ENCODE assay signal across 29 cellular contexts in the genomic region with DNA sequence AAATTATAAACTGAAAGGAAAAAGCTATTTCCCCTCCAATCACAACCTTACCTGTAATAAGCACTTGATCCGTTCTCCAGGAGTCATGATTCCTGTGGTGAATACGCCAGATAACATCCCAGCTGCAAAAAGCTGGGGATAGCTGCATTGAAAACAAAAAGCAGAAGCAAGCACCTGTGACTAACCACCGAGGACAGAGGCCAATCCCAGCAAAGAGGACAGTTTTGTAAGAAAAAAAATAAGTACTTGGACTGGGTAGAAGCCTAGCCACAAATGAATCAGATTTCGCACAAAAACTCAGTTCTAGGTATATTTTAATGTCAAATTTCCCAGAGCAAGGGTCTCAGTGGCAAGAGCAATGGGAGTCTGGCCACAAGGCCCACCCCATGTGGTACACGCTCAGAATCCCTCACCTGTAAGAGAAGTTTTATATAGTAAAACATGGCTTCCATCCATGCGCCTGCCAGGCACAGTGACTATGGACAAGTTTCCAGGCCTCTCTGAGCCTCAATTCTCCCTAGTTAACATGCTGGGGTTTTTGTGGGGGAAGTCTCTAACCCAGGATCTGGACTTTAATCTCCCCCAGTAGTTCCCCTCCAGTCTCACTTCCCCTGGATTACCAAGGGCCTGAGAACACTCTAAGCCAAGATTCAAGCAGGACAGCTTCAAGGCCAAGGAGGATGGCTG. TPM values are rescaled to one million over a fixed set of nuclear protein-coding genes. Genes with fewer than 3 reads are reported as not detected.
DNase-seq lines count a peak whose midpoint lies in the region; ATAC-seq, FAIRE-seq and TF ChIP-seq lines count a peak whose summit lies in the region.
"Had no signal": no experiment of that assay in that cellular context is flagged by ENCODE, and none has a peak within 500 bp of the region (broad histone marks: within the 10 kb centered on the region; RNA-seq: fewer than 3 reads in every experiment).

No MANE protein-coding gene starts in this region.

- H3K4me3 ChIP-seq in endodermal cell (ENCODE audit: low read length) = no peak overlapping the region
- H3K4me3 ChIP-seq: vagina had no signal

- H3K9ac ChIP-seq in endodermal cell (ENCODE audit: extremely low read depth, low read length, poor library complexity, severe bottlenecking) = no peak overlapping the region

- DNase-seq in SIG-M5 treated with dmso at 0.1 percent for 504 hours (lab: John Stamatoyannopoulos, UW; ENCODE audit: unreplicated experiment) (peak; percentile 2), SIG-M5 (lab: John Stamatoyannopoulos, UW) (no peak), GM12891 (ENCODE audit: insufficient read length, low spot score) (no peak), NOMO-1 treated with dmso at 0.1 percent for 144 hours (lab: John Stamatoyannopoulos, UW; ENCODE audit: unreplicated experiment) (peak; percentile 16), endodermal cell (no peak)
- no peak for DNase-seq in activated CD8-positive, alpha-beta memory T cell treated with anti-CD3 and anti-CD28 coated beads for 24 hours
- DNase-seq in activated effector memory CD4-positive, alpha-beta T cell treated with Interleukin-2 at 50 U/mL for 16 hours = no peak
- DNase-seq: activated CD4-positive, alpha-beta T cell treated with anti-CD3 and anti-CD28 coated beads, Interleukin-2, amount 50 U/mL, for 48 hours; activated CD4-positive, CD25-positive, alpha-beta regulatory T cell; activated naive CD4-positive, alpha-beta T cell; brain microvascular endothelial cell; CD4-positive, alpha-beta T cell; DMS 273 treated with DMSO at 0.1 percent for 48 hours; naive B cell; NCI-H1436 treated with DMSO at 0.1 percent for 48 hours; NCI-H2107; NCI-H446; NCI-H774; occipital lobe; stimulated activated CD4-positive, alpha-beta T cell treated with anti-CD3 and anti-CD28 coated beads, Interleukin-4, amount 100 ng/mL, for 4 hours; stimulated activated naive CD4-positive, alpha-beta T cell treated with Interleukin-2 at 50 U/mL for 16 hours; T1000 had no signal

- WGBS in endodermal cell (ENCODE audit: insufficient coverage in 1 of 2, insufficient read length in 1 of 2), 2 experiments = 87 to 88% methylated on average over 4 to 6 of the region's 6 CpGs

- no peaks in the 10 kb centered on the region for H3K27me3 ChIP-seq in endodermal cell (ENCODE audit: control insufficient read depth, insufficient read depth, low read length, poor library complexity, severe bottlenecking)
- H3K27me3 ChIP-seq: brain microvascular endothelial cell, vagina had no signal

- H3K27ac ChIP-seq in endodermal cell (ENCODE audit: low read depth, low read length) = no peak overlapping the region
- H3K27ac ChIP-seq: 22Rv1, brain microvascular endothelial cell, vagina had no signal

- H3K9me3 ChIP-seq in endodermal cell (ENCODE audit: control insufficient read depth, low read length) = no peaks in the 10 kb centered on the region
- H3K9me3 ChIP-seq: vagina had no signal

- no peak for ATAC-seq in HG02678 (IDR thresholded peaks at IDR 0.05; ENCODE audit: unreplicated experiment)

- TF ChIP-seq POLR2A in GM12891 (IDR thresholded peaks at IDR 0.05; ENCODE audit: low read depth, low read length) = no peak

- FAIRE-seq in GM12891 (lab: Jason Lieb, UNC) = peak; percentile 9
- FAIRE-seq: GM19239, H54, kidney had no signal

- H3K9me3 Mint-ChIP-seq in endodermal cell = no peaks in the 10 kb centered on the region
- H3K9me3 Mint-ChIP-seq: CD4-positive, alpha-beta T cell; mesothelial cell of epicardium; naive B cell had no signal

- H3K4me1 ChIP-seq in endodermal cell (ENCODE audit: control insufficient read depth, insufficient read depth, low read length) = no peaks in the 10 kb centered on the region
- H3K4me1 ChIP-seq: vagina had no signal

- no peaks in the 10 kb centered on the region for H3K36me3 ChIP-seq in endodermal cell (ENCODE audit: control insufficient read depth, insufficient read depth, low read length)
- H3K36me3 ChIP-seq: brain microvascular endothelial cell had no signal

- H3K4me1 Mint-ChIP-seq in endodermal cell = peaks cover 1% of the 10 kb centered on the region
- H3K4me1 Mint-ChIP-seq: mesothelial cell of epicardium had no signal

- no peaks in the 10 kb centered on the region for H3K27me3 Mint-ChIP-seq in endodermal cell (ENCODE audit: insufficient read depth)
- H3K27me3 Mint-ChIP-seq: CD4-positive, alpha-beta T cell; naive B cell had no signal

- no peak overlapping the region for H3K4me3 Mint-ChIP-seq in endodermal cell
- H3K4me3 Mint-ChIP-seq: CD4-positive, alpha-beta T cell; mesothelial cell of epicardium; naive B cell had no signal

- H3K27ac Mint-ChIP-seq in endodermal cell = peak overlapping the region; percentile 50
- H3K27ac Mint-ChIP-seq: CD4-positive, alpha-beta T cell; mesothelial cell of epicardium had no signal

- peaks cover 7% of the 10 kb centered on the region for H3K36me3 Mint-ChIP-seq in endodermal cell (ENCODE audit: low read depth)
- H3K36me3 Mint-ChIP-seq: naive B cell had no signal

- no peak for TF ChIP-seq CTCF in endodermal cell (conservative IDR thresholded peaks at IDR 0.05)

TF ChIP-seq in GM12891, 5 proteins besides CTCF, POLR2A, EP300 and RAD21:
- TF ChIP-seq PAX5 (IDR thresholded peaks at IDR 0.05; ENCODE audit: insufficient read depth, low read length, severe bottlenecking) (no peak), SPI1 (IDR thresholded peaks at IDR 0.05; ENCODE audit: low read depth, low read length) (peak; percentile 91), POU2F2 (IDR thresholded peaks at IDR 0.05; ENCODE audit: low read depth, low read length) (no peak), POLR2AphosphoS5 (IDR thresholded peaks at IDR 0.05; ENCODE audit: low read depth, low read length) (no peak), TAF1 (IDR thresholded peaks at IDR 0.05; ENCODE audit: low read depth, low read length) (no peak)

RNA-seq across cellular contexts. Expression of a gene that starts 19.2 kb away (rescaled TPM):
- polyA plus RNA-seq in GM12891 (2012; ENCODE audit: low read depth, missing spikeins) = 14.2 TPM
- total RNA-seq in endodermal cell = 1 to 10 TPM; 5.0 to 6.7 TPM
- 10.5 TPM for polyA plus RNA-seq in endodermal cell (2013, experiment 1 of 2)
- polyA plus RNA-seq in endodermal cell (2013, experiment 2 of 2) = 8.4 TPM

RNA-seq across cellular contexts. Expression of a gene that starts 31.8 kb away (rescaled TPM):
- 6.9 TPM for polyA plus RNA-seq in GM12891 (2012; ENCODE audit: low read depth, missing spikeins)
- total RNA-seq in endodermal cell = 10 to 100 TPM; 38.9 to 41.2 TPM
- polyA plus RNA-seq in endodermal cell (2013, experiment 1 of 2) = 23.1 TPM
- 23.4 TPM for polyA plus RNA-seq in endodermal cell (2013, experiment 2 of 2)

RNA-seq across cellular contexts. Expression of a gene that starts 39.2 kb away (rescaled TPM):
- 31.0 TPM for polyA plus RNA-seq in GM12891 (2012; ENCODE audit: low read depth, missing spikeins)
- 100 to 1,000 TPM in 1 of 2 donors, 10 to 100 TPM in 1; 86.6 to 113 TPM for total RNA-seq in endodermal cell
- polyA plus RNA-seq in endodermal cell (2013, experiment 1 of 2) = 65.9 TPM
- polyA plus RNA-seq in endodermal cell (2013, experiment 2 of 2) = 65.7 TPM

Comparison
In these comparisons a context has a peak if more than half of its experiments do, and no peak if none do; other contexts are left out.
1. DNase-seq: peak in SIG-M5 treated with dmso at 0.1 percent for 504 hours (single experiment) and NOMO-1 treated with dmso at 0.1 percent for 144 hours (single experiment); none in SIG-M5 (single experiment), GM12891 (single experiment), endodermal cell (single experiment), activated CD8-positive, alpha-beta memory T cell treated with anti-CD3 and anti-CD28 coated beads for 24 hours (single experiment) and activated effector memory CD4-positive, alpha-beta T cell treated with Interleukin-2 at 50 U/mL for 16 hours (single experiment).